In the genomic region with DNA sequence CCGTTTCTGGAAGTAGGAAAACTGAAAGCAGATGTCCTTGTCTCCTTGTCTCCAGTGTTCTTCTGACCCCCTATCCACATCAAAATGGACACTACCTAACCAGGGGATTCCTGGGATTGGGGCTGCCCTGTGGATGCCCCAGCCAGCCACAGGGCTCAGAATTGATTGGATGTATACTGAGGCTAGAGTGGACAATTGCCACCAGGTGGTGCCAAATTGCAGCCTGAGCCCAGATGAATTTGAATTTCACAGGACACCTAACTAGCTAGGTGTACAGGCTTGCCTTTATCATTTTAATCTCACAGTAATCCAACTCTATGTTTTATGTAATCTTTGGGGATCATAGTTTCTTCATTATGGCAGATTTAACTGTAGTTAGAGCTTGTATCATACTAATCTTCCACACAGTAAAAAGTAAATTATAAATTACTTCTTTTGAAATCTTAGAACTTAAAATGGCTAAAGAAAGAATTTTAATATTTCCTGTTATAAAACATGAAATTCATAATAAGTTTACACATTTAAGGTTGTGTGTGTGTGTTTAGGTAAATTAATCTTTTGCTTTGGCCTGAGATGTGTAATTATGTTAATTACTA, we compare ENCODE assay signal across 8 cellular contexts. TPM values are rescaled to one million over a fixed set of nuclear protein-coding genes. Genes with fewer than 3 reads are reported as not detected.
DNase-seq lines count a peak whose midpoint lies in the region; ATAC-seq and TF ChIP-seq lines count a peak whose summit lies in the region.

No MANE protein-coding gene starts in this region.

- WGBS in upper lobe of left lung, 2 donors = 88 to 90% methylated on average over 1 of the region's 1 CpG

- H3K4me1 ChIP-seq in HEK293 (ENCODE audit: control insufficient read depth, insufficient read depth, low read length) = no peaks in the 10 kb centered on the region
- no peaks in the 10 kb centered on the region for H3K4me1 ChIP-seq in upper lobe of left lung

- DNase-seq in A172 (ENCODE audit: low spot score) (peak; percentile 44), LoVo (ENCODE audit: low spot score) (peak; percentile 65), T-helper 2 cell (peak in 4 of 5 experiments; percentile 1 to 52 (median 16)), choroid plexus epithelial cell (ENCODE audit: low read depth) (peak; percentile 69), medulla oblongata (ENCODE audit: extremely low spot score) (peak; percentile 21), upper lobe of left lung (peak in 1 of 2 donors; percentile 58)

- no peak for TF ChIP-seq POLR2A in upper lobe of left lung (IDR thresholded peaks at IDR 0.05)

- H3K9me3 ChIP-seq in HEK293 (ENCODE audit: control insufficient read depth, insufficient read depth, low read depth, low read length) (no peaks in the 10 kb centered on the region), upper lobe of left lung (no peaks in the 10 kb centered on the region)

- POLR2A ChIA-PET in HEK293 (lab: Yijun Ruan, JAX) = interaction anchor here (1.9 kb wide), 1 partner anchor 219 kb away, joined by 4 read pairs; the partner anchor contains the start of gene KLF5

- no peak for TF ChIP-seq EP300 in upper lobe of left lung (IDR thresholded peaks at IDR 0.05)

- TF ChIP-seq CTCF in GM12872 (IDR thresholded peaks at IDR 0.05; ENCODE audit: insufficient read depth, low read depth, low read length) (peak; percentile 73), HEK293 (tag by site-specific recombination; IDR thresholded peaks at IDR 0.05) (peak; percentile 25; the same call in 1 of the 2 replicates), choroid plexus epithelial cell (conservative IDR thresholded peaks at IDR 0.05; ENCODE audit: low read depth, low read length) (peak; percentile 87), upper lobe of left lung (IDR thresholded peaks at IDR 0.05) (peak in 5 of 6 experiments; percentile 39 to 65 (median 56))

- H3K36me3 ChIP-seq in HEK293 (ENCODE audit: control insufficient read depth in 2 of 2, insufficient read depth in 1 of 2, low read length in 2 of 2) = peaks cover 0 to 42% of the 10 kb centered on the region in 2 experiments; a peak in 2 of 3 replicates
- peaks cover 0 to 35% (median 9%) of the 10 kb centered on the region in 4 donors for H3K36me3 ChIP-seq in upper lobe of left lung

- H3K27me3 ChIP-seq in upper lobe of left lung = no peaks in the 10 kb centered on the region

- no peak overlapping the region for H3K4me3 ChIP-seq in HEK293 (ENCODE audit: low read depth, low read length)
- no peak overlapping the region for H3K4me3 ChIP-seq in choroid plexus epithelial cell (ENCODE audit: low read depth, low read length)
- H3K4me3 ChIP-seq in upper lobe of left lung = no peak overlapping the region

- H3K27ac ChIP-seq in HEK293 (ENCODE audit: extremely low read depth, low read depth, low read length) = no peak overlapping the region
- no peak overlapping the region for H3K27ac ChIP-seq in upper lobe of left lung

- CTCF ChIA-PET in HEK293 (lab: Yijun Ruan, JAX) = interaction anchor here (0.8 to 1.7 kb wide), 3 partner anchors 9 to 861 kb away, joined by 3 to 8 read pairs (median 4); no protein-coding TSS in a partner anchor

- ATAC-seq in upper lobe of left lung (ENCODE audit: low FRiP score in 2 of 2) = peak; percentile 36 to 69

TF ChIP-seq in HEK293, 187 proteins besides CTCF, POLR2A, EP300 and RAD21:
- peak; percentile 40 for TF ChIP-seq ZNF654 (tag by site-specific recombination; IDR thresholded peaks at IDR 0.05; ENCODE audit: low read depth)
- TF ChIP-seq, protein P1, sequence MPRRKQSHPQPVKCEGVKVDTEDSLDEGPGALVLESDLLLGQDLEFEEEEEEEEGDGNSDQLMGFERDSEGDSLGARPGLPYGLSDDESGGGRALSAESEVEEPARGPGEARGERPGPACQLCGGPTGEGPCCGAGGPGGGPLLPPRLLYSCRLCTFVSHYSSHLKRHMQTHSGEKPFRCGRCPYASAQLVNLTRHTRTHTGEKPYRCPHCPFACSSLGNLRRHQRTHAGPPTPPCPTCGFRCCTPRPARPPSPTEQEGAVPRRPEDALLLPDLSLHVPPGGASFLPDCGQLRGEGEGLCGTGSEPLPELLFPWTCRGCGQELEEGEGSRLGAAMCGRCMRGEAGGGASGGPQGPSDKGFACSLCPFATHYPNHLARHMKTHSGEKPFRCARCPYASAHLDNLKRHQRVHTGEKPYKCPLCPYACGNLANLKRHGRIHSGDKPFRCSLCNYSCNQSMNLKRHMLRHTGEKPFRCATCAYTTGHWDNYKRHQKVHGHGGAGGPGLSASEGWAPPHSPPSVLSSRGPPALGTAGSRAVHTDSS (tag by site-specific recombination; IDR thresholded peaks at IDR 0.05) = no peak
- TF ChIP-seq ZNF394 (tag by site-specific recombination; IDR thresholded peaks at IDR 0.05; ENCODE audit: borderline replicate concordance) = no peak
- TF ChIP-seq, protein P2, sequence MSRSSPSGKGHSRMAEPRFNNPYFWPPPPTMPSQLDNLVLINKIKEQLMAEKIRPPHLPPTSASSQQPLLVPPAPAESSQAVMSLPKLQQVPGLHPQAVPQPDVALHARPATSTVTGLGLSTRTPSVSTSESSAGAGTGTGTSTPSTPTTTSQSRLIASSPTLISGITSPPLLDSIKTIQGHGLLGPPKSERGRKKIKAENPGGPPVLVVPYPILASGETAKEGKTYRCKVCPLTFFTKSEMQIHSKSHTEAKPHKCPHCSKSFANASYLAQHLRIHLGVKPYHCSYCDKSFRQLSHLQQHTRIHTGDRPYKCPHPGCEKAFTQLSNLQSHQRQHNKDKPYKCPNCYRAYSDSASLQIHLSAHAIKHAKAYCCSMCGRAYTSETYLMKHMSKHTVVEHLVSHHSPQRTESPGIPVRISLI (tag by site-specific recombination; IDR thresholded peaks at IDR 0.05) = no peak

RNA-seq across cellular contexts. Expression of gene PIBF1, which starts 58.0 kb away (rescaled TPM):
- total RNA-seq in A172 (2014; rRNA removed; shearing (Covaris generic)) = 18.0 and 22.2 TPM in 2 replicates
- 10 to 100 TPM; 14.1 to 80.7 (median 21.4) TPM for total RNA-seq in upper lobe of left lung

RNA-seq across cellular contexts. Expression of gene DIS3, which starts 58.2 kb away (rescaled TPM):
- 34.4 and 44.6 TPM in 2 replicates for total RNA-seq in A172 (2014; rRNA removed; shearing (Covaris generic))
- total RNA-seq in upper lobe of left lung = 10 to 100 TPM in 5 of 6 donors, 1 to 10 TPM in 1; 7.3 to 32.3 (median 26.8) TPM

Comparison
In these comparisons a context has a peak if more than half of its experiments do, and no peak if none do; other contexts are left out.
1. CTCF ChIP-seq: peak in every context shown above with its lines; median percentile 87 in choroid plexus epithelial cell; 73 in GM12872; 56 in upper lobe of left lung; 25 in HEK293.